25 cellular contexts compared by ENCODE assay signal in the genomic region with DNA sequence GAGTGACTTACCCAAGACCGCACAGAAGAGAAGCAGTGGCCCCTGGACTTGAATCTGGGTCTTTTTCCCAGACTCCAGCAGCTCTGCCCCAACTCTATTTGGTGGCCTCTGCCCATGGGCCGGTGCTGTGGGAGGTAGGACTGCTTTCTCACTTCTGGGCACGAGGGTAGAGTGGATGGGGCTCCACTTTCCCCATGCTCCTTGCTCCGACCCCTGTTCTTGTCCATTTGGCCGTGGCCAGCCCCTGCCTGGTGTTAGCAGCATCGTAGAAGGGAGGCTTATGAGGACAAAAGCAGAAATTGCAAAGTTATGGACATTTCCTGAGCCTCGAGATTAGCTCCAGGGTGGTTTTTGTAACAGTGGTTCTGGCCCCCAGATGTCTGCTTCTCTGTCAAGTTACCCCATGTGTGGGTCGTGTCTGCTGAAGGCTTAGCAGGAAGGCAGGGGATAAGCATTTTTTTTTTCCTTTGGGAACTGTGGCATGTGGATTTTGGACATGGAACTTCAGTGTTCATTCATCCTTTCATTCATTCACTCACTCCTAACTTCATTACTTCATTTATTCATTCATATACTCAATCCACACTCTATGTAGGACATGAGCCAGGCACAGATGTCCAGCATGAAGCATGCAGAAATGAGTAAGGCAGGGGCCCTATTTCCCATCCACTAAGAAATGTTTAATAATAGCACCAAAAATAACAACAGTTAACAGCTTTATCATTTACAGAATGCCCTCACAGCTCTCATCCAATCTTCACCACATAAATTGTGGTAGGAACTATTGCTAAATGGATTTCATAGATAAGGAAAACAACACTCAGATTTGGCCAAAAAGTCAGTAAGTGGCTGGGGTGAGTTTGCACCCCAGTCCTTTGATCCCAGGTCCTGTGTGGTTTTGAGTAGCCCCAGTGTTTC.
A peak's percentile ranks its signal among the peaks of the same experiment; 100 is the strongest.
DNase-seq lines count a peak whose midpoint lies in the region; ATAC-seq, FAIRE-seq and TF ChIP-seq lines count a peak whose summit lies in the region.
"Had no signal": no experiment of that assay in that cellular context is flagged by ENCODE, and none has a peak within 500 bp of the region (broad histone marks: within the 10 kb centered on the region; RNA-seq: fewer than 3 reads in every experiment).

No MANE protein-coding gene starts in this region.

- H2BK12ac ChIP-seq in trophoblast cell (ENCODE audit: low read length), result no peak overlapping the region

- H3K4me1 Mint-ChIP-seq in glutamatergic neuron (ENCODE audit: low read depth, unreplicated experiment) (peaks cover 43% of the 10 kb centered on the region), osteocyte (ENCODE audit: unreplicated experiment) (peaks cover 4% of the 10 kb centered on the region)

- H3K36me3 Mint-ChIP-seq in glutamatergic neuron (ENCODE audit: unreplicated experiment) (no peaks in the 10 kb centered on the region), osteocyte (ENCODE audit: unreplicated experiment) (no peaks in the 10 kb centered on the region)

- H2AK5ac ChIP-seq in trophoblast cell (ENCODE audit: low read length), result no peak overlapping the region

- no peak overlapping the region for H2BK120ac ChIP-seq in trophoblast cell (ENCODE audit: insufficient read depth, low read length, poor library complexity)

- H3K27ac Mint-ChIP-seq in glutamatergic neuron (ENCODE audit: unreplicated experiment), result no peak overlapping the region
- no peak overlapping the region for H3K27ac Mint-ChIP-seq in osteocyte (ENCODE audit: unreplicated experiment)
- H3K27ac Mint-ChIP-seq: B cell had no signal

- DNase-seq in CMK (ENCODE audit: low read depth), result peak; percentile 14
- DNase-seq in amniotic epithelial cell (ENCODE audit: low read depth), result peak; percentile 55
- DNase-seq in glutamatergic neuron, result no peak
- peak; percentile 67 for DNase-seq in osteocyte (ENCODE audit: extremely low spot score, unreplicated experiment)
- no peak for DNase-seq in SK-N-DZ (ENCODE audit: low spot score)
- DNase-seq in pancreas, result no peak
- DNase-seq in iPS-NIHi11 (ENCODE audit: low spot score), result no peak
- DNase-seq in trophoblast cell, result no peak
- DNase-seq: 8988T; EL; GM23248; IMR-90; Karpas-422; MG63; NCI-H1092; NCI-H1436 treated with DMSO at 0.1 percent for 48 hours; NCI-H2029 treated with DMSO at 0.1 percent for 48 hours; NCI-H2171; NCI-H446 treated with DMSO at 0.1 percent for 48 hours; NK-92 treated with Interleukin-12 subunit alpha and Interleukin-12 subunit beta, amount 100 ng/mL, for 24 hours; Right ventricle myocardium superior had no signal

- no peak overlapping the region for H4K12ac ChIP-seq in trophoblast cell (ENCODE audit: low read depth, low read length)

- intact Hi-C loops in pancreas (cut with DNase I), result no loop called here

- H3K27me3 Mint-ChIP-seq in glutamatergic neuron (ENCODE audit: unreplicated experiment), result peaks cover 2% of the 10 kb centered on the region
- H3K27me3 Mint-ChIP-seq in osteocyte (ENCODE audit: unreplicated experiment), result peaks cover 79% of the 10 kb centered on the region

- H3K27me3 ChIP-seq in pancreas, result no peaks in the 10 kb centered on the region
- H3K27me3 ChIP-seq in trophoblast cell (ENCODE audit: insufficient read depth, low read length), result no peaks in the 10 kb centered on the region
- H3K27me3 ChIP-seq: MG63 had no signal

- H3K23ac ChIP-seq in trophoblast cell (ENCODE audit: low read length), result no peak overlapping the region

- H4K8ac ChIP-seq in trophoblast cell (ENCODE audit: low read depth, low read length), result no peak overlapping the region

- no peak overlapping the region for H3K4me2 ChIP-seq in trophoblast cell (ENCODE audit: low read length)

- FAIRE-seq in pancreas (lab: Jason Lieb, UNC), result no peak
- FAIRE-seq: GM12878, HTR-8/SVneo had no signal

- WGBS in pancreas, 2 donors, result 68 to 78% methylated on average over 8 of the region's 8 CpGs
- no CpG with 5 or more reads among the region's 8 CpGs for WGBS in trophoblast cell (ENCODE audit: extremely low coverage, insufficient coverage, insufficient read length)

- H3K36me3 ChIP-seq in pancreas (no peaks in the 10 kb centered on the region), trophoblast cell (ENCODE audit: control insufficient read depth in 1 of 2, insufficient read depth in 2 of 2, low read length in 2 of 2) (no peaks in the 10 kb centered on the region)
- H3K36me3 ChIP-seq: HAP-1, MG63 had no signal

- no peaks in the 10 kb centered on the region for H3K9me3 ChIP-seq in pancreas
- peaks cover 4% of the 10 kb centered on the region for H3K9me3 ChIP-seq in trophoblast cell (ENCODE audit: insufficient read depth, low read depth, low read length)
- H3K9me3 ChIP-seq: HAP-1, MG63 had no signal

- no peaks in the 10 kb centered on the region for H3K79me1 ChIP-seq in trophoblast cell (ENCODE audit: low read length)

- H3K4me3 ChIP-seq in pancreas (no peak overlapping the region), trophoblast cell (ENCODE audit: low read depth, low read length) (no peak overlapping the region)
- H3K4me3 ChIP-seq: GM12878, GM23248, HAP-1, MG63 had no signal

- no peak overlapping the region for H3K27ac ChIP-seq in pancreas
- H3K27ac ChIP-seq in trophoblast cell (ENCODE audit: low read depth, low read length), result no peak overlapping the region
- H3K27ac ChIP-seq: GM23248 had no signal

- no peak for ATAC-seq in pancreas
- ATAC-seq: GM12878 had no signal

- no peak overlapping the region for H4K91ac ChIP-seq in trophoblast cell (ENCODE audit: low read depth, low read length)

- no peak overlapping the region for H3K4ac ChIP-seq in trophoblast cell (ENCODE audit: low read depth, low read length)

- TF ChIP-seq CTCF in glutamatergic neuron (IDR thresholded peaks at IDR 0.05; ENCODE audit: partially characterized antibody, unreplicated experiment) (no peak), osteocyte (IDR thresholded peaks at IDR 0.05) (no peak), pancreas (IDR thresholded peaks at IDR 0.05) (no peak)

- no peak overlapping the region for H2AFZ ChIP-seq in trophoblast cell (ENCODE audit: insufficient read depth, low read length, poor library complexity)
- H2AFZ ChIP-seq: GM23248 had no signal

- H2BK5ac ChIP-seq in trophoblast cell (ENCODE audit: low read depth, low read length, poor library complexity), result no peak overlapping the region

- H3K4me3 Mint-ChIP-seq in glutamatergic neuron (ENCODE audit: unreplicated experiment) (peak overlapping the region; percentile 23), osteocyte (ENCODE audit: unreplicated experiment) (no peak overlapping the region)
- H3K4me3 Mint-ChIP-seq: B cell had no signal

- H3K9me3 Mint-ChIP-seq in glutamatergic neuron (ENCODE audit: unreplicated experiment) (peaks cover 4% of the 10 kb centered on the region), osteocyte (ENCODE audit: unreplicated experiment) (no peaks in the 10 kb centered on the region)

- H3K18ac ChIP-seq in trophoblast cell (ENCODE audit: low read length), result no peak overlapping the region

- H3K79me2 ChIP-seq in trophoblast cell (ENCODE audit: control insufficient read depth, insufficient read depth, low read length, poor library complexity), result no peaks in the 10 kb centered on the region

- H3K9ac ChIP-seq in trophoblast cell (ENCODE audit: low read length), result no peak overlapping the region
- H3K9ac ChIP-seq: GM23248 had no signal

- no peak overlapping the region for H3K14ac ChIP-seq in trophoblast cell (ENCODE audit: low read length)

- H3K4me1 ChIP-seq in pancreas (no peaks in the 10 kb centered on the region), trophoblast cell (ENCODE audit: control insufficient read depth in 1 of 2, insufficient read depth in 2 of 2, low read length in 2 of 2) (peaks cover 5 to 6% of the 10 kb centered on the region in 2 experiments)
- H3K4me1 ChIP-seq: HAP-1 had no signal

Comparison
In these comparisons a context has a peak if more than half of its experiments do, and no peak if none do; other contexts are left out.
1. DNase-seq: peak in CMK (single experiment), amniotic epithelial cell (single experiment) and osteocyte (single experiment); none in glutamatergic neuron (single experiment), SK-N-DZ (single experiment), pancreas (0 of 6), iPS-NIHi11 (single experiment) and trophoblast cell (0 of 2).